In genomic region chr5:153491408-153491807, GRCh38 we compare ENCODE assay signal across 1 cellular context.
TF ChIP-seq lines count a peak whose summit lies in the region.

No MANE protein-coding gene starts in this region.

TF ChIP-seq in IMR-90, 13 proteins besides CTCF, POLR2A, EP300 and RAD21:
- no peak for TF ChIP-seq MAFK (IDR thresholded peaks at IDR 0.05; ENCODE audit: low read depth, low read length)
- no peak for TF ChIP-seq NFE2L2 (IDR thresholded peaks at IDR 0.05; ENCODE audit: low read depth, low read length)
- TF ChIP-seq CHD1 (IDR thresholded peaks at IDR 0.05; ENCODE audit: low read depth, low read length): no peak
- no peak for TF ChIP-seq FOS (IDR thresholded peaks at IDR 0.05; ENCODE audit: low read depth, low read length)
- TF ChIP-seq, protein P1, sequence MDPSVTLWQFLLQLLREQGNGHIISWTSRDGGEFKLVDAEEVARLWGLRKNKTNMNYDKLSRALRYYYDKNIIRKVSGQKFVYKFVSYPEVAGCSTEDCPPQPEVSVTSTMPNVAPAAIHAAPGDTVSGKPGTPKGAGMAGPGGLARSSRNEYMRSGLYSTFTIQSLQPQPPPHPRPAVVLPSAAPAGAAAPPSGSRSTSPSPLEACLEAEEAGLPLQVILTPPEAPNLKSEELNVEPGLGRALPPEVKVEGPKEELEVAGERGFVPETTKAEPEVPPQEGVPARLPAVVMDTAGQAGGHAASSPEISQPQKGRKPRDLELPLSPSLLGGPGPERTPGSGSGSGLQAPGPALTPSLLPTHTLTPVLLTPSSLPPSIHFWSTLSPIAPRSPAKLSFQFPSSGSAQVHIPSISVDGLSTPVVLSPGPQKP (IDR thresholded peaks at IDR 0.05; ENCODE audit: borderline replicate concordance, low read depth, low read length): no peak
- TF ChIP-seq SMC3 (IDR thresholded peaks at IDR 0.05; ENCODE audit: low read depth, low read length): no peak
- no peak for TF ChIP-seq MAZ (IDR thresholded peaks at IDR 0.05; ENCODE audit: borderline replicate concordance, low read depth, low read length)
- no peak for TF ChIP-seq CEBPB (IDR thresholded peaks at IDR 0.05; ENCODE audit: low read depth, low read length)
- TF ChIP-seq MXI1 (IDR thresholded peaks at IDR 0.05; ENCODE audit: borderline replicate concordance, low read depth, low read length): no peak
- TF ChIP-seq USF2 (IDR thresholded peaks at IDR 0.05; ENCODE audit: low read depth, low read length): no peak
- TF ChIP-seq RFX5 (IDR thresholded peaks at IDR 0.05; ENCODE audit: low read depth, low read length): no peak
- no peak for TF ChIP-seq BHLHE40 (IDR thresholded peaks at IDR 0.05; ENCODE audit: low read depth, low read length)
- TF ChIP-seq RCOR1 (IDR thresholded peaks at IDR 0.05; ENCODE audit: insufficient replicate concordance, low read length): no peak
